25 cellular contexts compared by ENCODE assay signal in the genomic region with DNA sequence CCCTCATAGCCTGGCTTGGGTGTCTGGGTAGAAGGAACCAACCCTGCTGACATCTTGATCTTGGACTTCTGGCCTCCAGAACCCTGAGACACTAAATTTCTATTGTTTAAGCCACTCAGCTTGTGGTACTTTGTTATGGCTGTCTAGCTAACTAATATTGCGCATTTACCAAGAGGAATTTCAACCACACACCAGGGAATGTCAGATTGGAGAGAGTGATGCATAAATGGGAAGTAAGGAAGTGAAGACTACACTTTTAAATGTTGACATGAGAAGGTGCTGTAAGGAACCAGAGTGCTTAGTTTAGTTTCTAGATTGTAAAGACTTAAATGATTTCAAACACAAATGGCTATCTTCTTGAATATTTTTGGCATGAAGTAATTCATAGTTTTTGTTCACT.
DNase-seq lines count a peak whose midpoint lies in the region; ATAC-seq and TF ChIP-seq lines count a peak whose summit lies in the region.
"Had no signal": no experiment of that assay in that cellular context is flagged by ENCODE, and none has a peak within 500 bp of the region (broad histone marks: within the 10 kb centered on the region; RNA-seq: fewer than 3 reads in every experiment).

No MANE protein-coding gene starts in this region.

- peak overlapping the region; percentile 23 to 73 for H3K4me3 Mint-ChIP-seq in activated T-cell treated with anti-CD3 and anti-CD28 coated beads, Interleukin-2, amount 50 U/mL, for 72 hours
- H3K4me3 Mint-ChIP-seq in T-cell: no peak overlapping the region
- H3K4me3 Mint-ChIP-seq: activated B cell treated with CpG ODN at 0.5 μM for 24 hours; activated CD8-positive, alpha-beta T cell treated with anti-CD3 and anti-CD28 coated beads for 36 hours; activated naive CD8-positive, alpha-beta T cell treated with anti-CD3 and anti-CD28 coated beads, Interleukin-2, amount 50 U/mL, for 24 hours had no signal

- no peak overlapping the region for H2AFZ ChIP-seq in smooth muscle cell (ENCODE audit: low read depth)

- peaks cover 45% of the 10 kb centered on the region for H3K79me2 ChIP-seq in smooth muscle cell (ENCODE audit: low read depth)

- H3K27me3 ChIP-seq in smooth muscle cell (ENCODE audit: low read depth) (no peaks in the 10 kb centered on the region), heart left ventricle (no peaks in the 10 kb centered on the region)
- H3K27me3 ChIP-seq: cardiac muscle cell, esophagus squamous epithelium, transverse colon had no signal

- H3K27ac ChIP-seq in smooth muscle cell (ENCODE audit: low read depth) (peak overlapping the region; percentile 66), heart left ventricle (peak overlapping the region in 2 of 12 donors; percentile 24 to 65)
- H3K27ac ChIP-seq: A549, cardiac muscle cell, esophagus squamous epithelium, transverse colon had no signal

- H3K9me3 ChIP-seq in smooth muscle cell (replicated peaks; ENCODE audit: low read depth) (no peaks in the 10 kb centered on the region), heart left ventricle (no peaks in the 10 kb centered on the region)
- H3K9me3 ChIP-seq: A549, esophagus squamous epithelium, left ventricle myocardium inferior, transverse colon had no signal

- CTCF ChIA-PET in T-cell (lab: Charles Lee): interaction anchor here in 1 of 2 donors (0.5 kb wide), 1 partner anchor 1611 kb away, joined by 6 read pairs; no protein-coding TSS in a partner anchor

- no peaks in the 10 kb centered on the region for H3K27me3 Mint-ChIP-seq in activated T-cell treated with anti-CD3 and anti-CD28 coated beads, Interleukin-2, amount 50 U/mL, for 72 hours (ENCODE audit: low read depth)
- H3K27me3 Mint-ChIP-seq in T-cell: no peaks in the 10 kb centered on the region
- H3K27me3 Mint-ChIP-seq: activated B cell treated with CpG ODN at 0.5 μM for 24 hours; activated CD8-positive, alpha-beta T cell treated with anti-CD3 and anti-CD28 coated beads for 36 hours; activated naive CD8-positive, alpha-beta T cell treated with anti-CD3 and anti-CD28 coated beads, Interleukin-2, amount 50 U/mL, for 24 hours; stimulated activated naive CD8-positive, alpha-beta T cell treated with anti-CD3 and anti-CD28 coated beads, Interleukin-15, amount 100 ng/mL, for 72 hours had no signal

- peak overlapping the region; percentile 45 for H3K27ac Mint-ChIP-seq in activated T-cell treated with anti-CD3 and anti-CD28 coated beads, Interleukin-2, amount 50 U/mL, for 72 hours
- peak overlapping the region; percentile 40 to 48 for H3K27ac Mint-ChIP-seq in T-cell
- H3K27ac Mint-ChIP-seq: activated B cell treated with CpG ODN at 0.5 μM for 24 hours had no signal

- H3K4me1 ChIP-seq in smooth muscle cell (ENCODE audit: low read depth) (peaks cover 4% of the 10 kb centered on the region), heart left ventricle (peaks cover 5 to 75% (median 52%) of the 10 kb centered on the region in 12 donors)

- H3K36me3 Mint-ChIP-seq in activated T-cell treated with anti-CD3 and anti-CD28 coated beads, Interleukin-2, amount 50 U/mL, for 72 hours (ENCODE audit: insufficient read depth in 2 of 2): peaks cover 26 to 31% of the 10 kb centered on the region in 2 donors
- peaks cover 79% of the 10 kb centered on the region for H3K36me3 Mint-ChIP-seq in T-cell

- POLR2A ChIA-PET in T-cell (lab: Charles Lee): no interaction called here

- peaks cover 80% of the 10 kb centered on the region for H3K4me1 Mint-ChIP-seq in activated T-cell treated with anti-CD3 and anti-CD28 coated beads, Interleukin-2, amount 50 U/mL, for 72 hours (ENCODE audit: low read depth)
- peaks cover 61 to 84% (median 82%) of the 10 kb centered on the region in 3 donors for H3K4me1 Mint-ChIP-seq in T-cell
- H3K4me1 Mint-ChIP-seq: activated B cell treated with CpG ODN at 0.5 μM for 24 hours had no signal

- H3F3A ChIP-seq in smooth muscle cell (ENCODE audit: low read depth): peaks cover 9% of the 10 kb centered on the region

- H3K4me3 ChIP-seq in fibroblast of the aortic adventitia (ENCODE audit: low read depth, low read length) (no peak overlapping the region), smooth muscle cell (no peak overlapping the region), heart left ventricle (no peak overlapping the region)
- H3K4me3 ChIP-seq: A549, cardiac muscle cell, esophagus squamous epithelium, left ventricle myocardium inferior, transverse colon had no signal

- peaks cover 9% of the 10 kb centered on the region for H3K36me3 ChIP-seq in smooth muscle cell (ENCODE audit: low read depth)
- peaks cover 0 to 89% (median 80%) of the 10 kb centered on the region in 9 donors for H3K36me3 ChIP-seq in heart left ventricle
- H3K36me3 ChIP-seq: transverse colon had no signal

- H4K20me1 ChIP-seq in smooth muscle cell (ENCODE audit: low read depth): peaks cover 11% of the 10 kb centered on the region

- no peak for ATAC-seq in activated T-cell treated with anti-CD3 and anti-CD28 coated beads, Interleukin-2, amount 50 U/mL, for 72 hours (replicated peaks in 1 of 2)
- no peak for ATAC-seq in T-cell (replicated peaks in 1 of 4)
- ATAC-seq in heart left ventricle: no peak
- ATAC-seq: A549 had no signal

- intact Hi-C loops in heart left ventricle (cut with DNase I): no loop called here

- DNase-seq in activated T-cell treated with anti-CD3 and anti-CD28 coated beads, Interleukin-2, amount 50 U/mL, for 72 hours: no peak
- DNase-seq in activated T-cell treated with anti-CD3 and anti-CD28 coated beads for 4 hours (no peak), T-cell (no peak), fibroblast of the aortic adventitia (ENCODE audit: low read depth) (peak; percentile 60), smooth muscle cell (lab: John Stamatoyannopoulos, UW; ENCODE audit: unreplicated experiment) (no peak), putamen (ENCODE audit: low spot score) (no peak), heart left ventricle (no peak), HUDEP-2 (lab: John Stamatoyannopoulos, UW; ENCODE audit: unreplicated experiment in 76 of 76) (no peak)
- DNase-seq: activated B cell treated with CpG ODN at 0.5 μM for 24 hours; activated naive CD8-positive, alpha-beta T cell treated with anti-CD3 and anti-CD28 coated beads, Interleukin-2, amount 50 U/mL, for 24 hours; activated T-cell treated with anti-CD3 and anti-CD28 coated beads, Interleukin-2, amount 50 U/mL, for 4 hours; C1 segment of cervical spinal cord; esophagus squamous epithelium; GDM1; Kasumi-1; left ventricle myocardium inferior; NCI-H1092 treated with DMSO at 0.1 percent for 48 hours; NCI-H2081; NCI-H524; Right ventricle myocardium superior; stimulated activated naive CD8-positive, alpha-beta T cell treated with anti-CD3 and anti-CD28 coated beads, Interleukin-15, amount 100 ng/mL, for 72 hours; transverse colon had no signal

- TF ChIP-seq POLR2A in heart left ventricle (IDR thresholded peaks at IDR 0.05): no peak

- TF ChIP-seq CTCF in fibroblast of the aortic adventitia (IDR thresholded peaks at IDR 0.05; ENCODE audit: insufficient read depth, low read length) (no peak), smooth muscle cell (IDR thresholded peaks at IDR 0.05; ENCODE audit: borderline replicate concordance, insufficient read depth, poor library complexity, severe bottlenecking) (no peak), heart left ventricle (IDR thresholded peaks at IDR 0.05) (no peak)

- H3K9ac ChIP-seq in smooth muscle cell (ENCODE audit: low read depth): no peak overlapping the region

- WGBS in smooth muscle cell (ENCODE audit: low lambda C conversion rate): 89% methylated on average over 1 of the region's 1 CpG
- WGBS in heart left ventricle, 4 donors: 96 to 100% (median 99%) methylated on average over 1 of the region's 1 CpG

- no peak overlapping the region for H3K4me2 ChIP-seq in smooth muscle cell
- H3K4me2 ChIP-seq: A549 had no signal

- peaks cover 0 to 4% of the 10 kb centered on the region in 2 donors for H3K9me3 Mint-ChIP-seq in activated T-cell treated with anti-CD3 and anti-CD28 coated beads, Interleukin-2, amount 50 U/mL, for 72 hours
- no peaks in the 10 kb centered on the region for H3K9me3 Mint-ChIP-seq in T-cell
- H3K9me3 Mint-ChIP-seq: activated B cell treated with CpG ODN at 0.5 μM for 24 hours; activated CD8-positive, alpha-beta T cell treated with anti-CD3 and anti-CD28 coated beads for 36 hours; activated naive CD8-positive, alpha-beta T cell treated with anti-CD3 and anti-CD28 coated beads, Interleukin-2, amount 50 U/mL, for 24 hours; activated T-cell treated with anti-CD3 and anti-CD28 coated beads, Interleukin-2, amount 50 U/mL, for 4 hours had no signal

Comparison
In these comparisons a context has a peak if more than half of its experiments do, and no peak if none do; other contexts are left out.
1. H3K4me3 Mint-ChIP-seq: peak in activated T-cell treated with anti-CD3 and anti-CD28 coated beads, Interleukin-2, amount 50 U/mL, for 72 hours (2 of 2); none in T-cell (0 of 3).